9 cellular contexts compared by ENCODE assay signal in the genomic region with DNA sequence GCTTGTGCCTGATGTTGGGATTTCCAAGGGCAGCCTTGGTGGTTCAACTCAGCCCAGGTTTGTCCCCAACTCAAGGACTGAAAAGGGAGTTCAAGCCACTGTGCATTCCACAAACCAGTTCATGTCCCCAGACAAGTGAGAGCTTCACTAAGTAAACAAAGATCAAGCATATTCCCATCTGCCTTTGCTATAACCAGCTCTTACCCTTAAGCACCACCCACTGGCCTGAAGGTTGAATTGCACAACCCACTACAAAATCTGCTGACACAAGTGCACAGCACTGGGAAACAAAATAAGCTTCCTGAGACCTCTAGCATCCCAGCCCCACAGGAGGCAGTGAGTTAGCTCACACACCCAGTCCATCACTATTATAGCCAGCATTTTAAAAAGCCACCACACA.
A peak's percentile ranks its signal among the peaks of the same experiment; 100 is the strongest.
DNase-seq lines count a peak whose midpoint lies in the region; ATAC-seq and TF ChIP-seq lines count a peak whose summit lies in the region.
"Had no signal": no experiment of that assay in that cellular context is flagged by ENCODE, and none has a peak within 500 bp of the region (broad histone marks: within the 10 kb centered on the region; RNA-seq: fewer than 3 reads in every experiment).

No MANE protein-coding gene starts in this region.

- H3K4me3 ChIP-seq in testis = no peak overlapping the region
- H3K4me3 ChIP-seq: adrenal gland had no signal

- H3K27ac ChIP-seq in epithelial cell of prostate = no peak overlapping the region
- no peak overlapping the region for H3K27ac ChIP-seq in testis
- H3K27ac ChIP-seq: adrenal gland had no signal

- H3K4me3 Mint-ChIP-seq in CD14-positive monocyte = no peak overlapping the region

- no peaks in the 10 kb centered on the region for H3K9me3 ChIP-seq in testis
- H3K9me3 ChIP-seq: adrenal gland had no signal

- H3K4me1 Mint-ChIP-seq in CD14-positive monocyte = no peaks in the 10 kb centered on the region

- no peaks in the 10 kb centered on the region for H3K4me1 ChIP-seq in testis
- H3K4me1 ChIP-seq: adrenal gland had no signal

- H3K27ac Mint-ChIP-seq in CD14-positive monocyte = no peak overlapping the region

- peaks cover 0 to 4% (median 4%) of the 10 kb centered on the region in 7 donors for H3K9me3 Mint-ChIP-seq in CD14-positive monocyte

- intact Hi-C loops in CD14-positive monocyte (cut with micrococcal nuclease) (no loop called here), testis (cut with DNase I; ENCODE audit: low total_unique reads) (no loop called here)

- ATAC-seq in GM18909 (IDR thresholded peaks at IDR 0.05; ENCODE audit: poor library complexity, unreplicated experiment) (peak; percentile 93), HG03039 (IDR thresholded peaks at IDR 0.05; ENCODE audit: unreplicated experiment) (peak; percentile 90)

- no peak for DNase-seq in CD14-positive monocyte (ENCODE audit: low spot score)
- DNase-seq in NCI-H524 treated with DMSO at 0.1 percent for 48 hours (lab: John Stamatoyannopoulos, UW) = peak; percentile 33
- DNase-seq in epithelial cell of prostate (ENCODE audit: low read depth, low spot score) = peak; percentile 5
- peak; percentile 46 for DNase-seq in testis
- no peak for DNase-seq in activated effector memory CD4-positive, alpha-beta T cell treated with anti-CD3 and anti-CD28 coated beads, Interleukin-2, amount 50 U/mL, for 16 hours
- DNase-seq in effector CD4-positive, alpha-beta T cell = no peak

- peaks cover 0 to 2% (median 2%) of the 10 kb centered on the region in 3 donors for H3K27me3 Mint-ChIP-seq in CD14-positive monocyte (ENCODE audit: low read depth in 3 of 3)

- TF ChIP-seq CTCF in CD14-positive monocyte (IDR thresholded peaks at IDR 0.05) = peak; percentile 50
- peak in 1 of 3 experiments; percentile 19 for TF ChIP-seq CTCF in testis (IDR thresholded peaks at IDR 0.05)

- TF ChIP-seq POLR2A in testis (IDR thresholded peaks at IDR 0.05) = no peak

- no peaks in the 10 kb centered on the region for H3K27me3 ChIP-seq in testis
- H3K27me3 ChIP-seq: adrenal gland had no signal

- H3K36me3 ChIP-seq in testis (ENCODE audit: low read depth, missing control alignments) = no peaks in the 10 kb centered on the region
- H3K36me3 ChIP-seq: adrenal gland had no signal

- no peaks in the 10 kb centered on the region for H3K36me3 Mint-ChIP-seq in CD14-positive monocyte

Comparison
In these comparisons a context has a peak if more than half of its experiments do, and no peak if none do; other contexts are left out.
1. DNase-seq: peak in NCI-H524 treated with DMSO at 0.1 percent for 48 hours (single experiment), epithelial cell of prostate (single experiment) and testis (single experiment); none in CD14-positive monocyte (single experiment), activated effector memory CD4-positive, alpha-beta T cell treated with anti-CD3 and anti-CD28 coated beads, Interleukin-2, amount 50 U/mL, for 16 hours (single experiment) and effector CD4-positive, alpha-beta T cell (single experiment).